8 cellular contexts compared by ENCODE assay signal in the genomic region with DNA sequence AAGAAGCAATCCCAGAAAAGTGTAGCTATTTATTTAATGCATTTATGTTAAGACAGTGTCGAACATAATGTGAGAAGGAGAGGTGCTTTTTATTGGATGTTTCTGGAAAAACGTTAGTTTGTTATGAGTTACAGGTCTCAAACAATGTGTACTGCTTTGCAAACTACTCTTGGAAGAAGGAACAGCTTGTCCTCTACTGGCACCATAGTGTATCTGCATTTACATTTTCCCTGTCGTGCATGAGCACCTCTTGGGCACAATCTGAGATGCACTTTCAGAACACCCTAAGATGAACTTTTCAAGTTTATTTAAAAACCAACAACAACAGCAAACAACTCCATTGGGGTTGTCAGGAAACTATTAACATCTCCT. TPM values are rescaled to one million over a fixed set of nuclear protein-coding genes. Genes with fewer than 3 reads are reported as not detected.
DNase-seq lines count a peak whose midpoint lies in the region; ATAC-seq and TF ChIP-seq lines count a peak whose summit lies in the region.

No MANE protein-coding gene starts in this region.

- no peaks in the 10 kb centered on the region for H3K27me3 ChIP-seq in H9 (ENCODE audit: insufficient read depth, low read length)

- H3K4me3 Mint-ChIP-seq in H9: no peak overlapping the region
- H3K4me3 Mint-ChIP-seq in activated B cell treated with CpG ODN at 0.5 μM for 24 hours: no peak overlapping the region
- H3K4me3 Mint-ChIP-seq in effector memory CD8-positive, alpha-beta T cell: no peak overlapping the region

- H3K79me2 ChIP-seq in H9 (ENCODE audit: insufficient read depth, low read length): no peaks in the 10 kb centered on the region

- no peak overlapping the region for H4K8ac ChIP-seq in H9 (replicated peaks; ENCODE audit: insufficient read length, low read depth, low read length)

- H4K91ac ChIP-seq in H9 (ENCODE audit: insufficient read length, low read depth, low read length): no peak overlapping the region

- CTCF ChIA-PET in activated B cell treated with CpG ODN at 0.5 μM for 24 hours (lab: Charles Lee): interaction anchor here (1.2 to 3.1 kb wide), 3 partner anchors 11 to 108 kb away, joined by 3 to 17 read pairs (median 4); a partner anchor contains a TSS

- no peak overlapping the region for H3K23ac ChIP-seq in H9 (ENCODE audit: insufficient read length, low read depth, low read length)

- no peaks in the 10 kb centered on the region for H3K9me3 ChIP-seq in H9 (ENCODE audit: control insufficient read depth, low read depth, low read length)

- no peak overlapping the region for H3K4ac ChIP-seq in H9 (ENCODE audit: low read depth, low read length)

- H3K23me2 ChIP-seq in H9 (ENCODE audit: insufficient read length, low read depth, low read length, poor library complexity, severe bottlenecking): no peaks in the 10 kb centered on the region

- H2BK5ac ChIP-seq in H9 (ENCODE audit: insufficient read length, low read length): no peak overlapping the region

- no CpG with 5 or more reads among the region's 3 CpGs for WGBS in H9 (ENCODE audit: extremely low coverage, insufficient read length, low lambda C conversion rate)

- no peaks in the 10 kb centered on the region for H3K9me3 Mint-ChIP-seq in H9
- no peaks in the 10 kb centered on the region for H3K9me3 Mint-ChIP-seq in activated B cell treated with CpG ODN at 0.5 μM for 24 hours
- H3K9me3 Mint-ChIP-seq in effector memory CD8-positive, alpha-beta T cell: no peaks in the 10 kb centered on the region

- H3K56ac ChIP-seq in H9 (ENCODE audit: insufficient read length, low read depth, low read length): no peak overlapping the region

- H3K27me3 Mint-ChIP-seq in H9 (ENCODE audit: low read depth) (no peaks in the 10 kb centered on the region), activated B cell treated with CpG ODN at 0.5 μM for 24 hours (no peaks in the 10 kb centered on the region)
- H3K27me3 Mint-ChIP-seq in effector memory CD8-positive, alpha-beta T cell: no peaks in the 10 kb centered on the region

- no peak overlapping the region for H2BK20ac ChIP-seq in H9 (ENCODE audit: low read depth, low read length, poor library complexity, severe bottlenecking)

- H2BK15ac ChIP-seq in H9 (ENCODE audit: low read depth, low read length): no peak overlapping the region

- H3K4me2 ChIP-seq in H9 (ENCODE audit: insufficient read depth, insufficient read length, low read length): no peak overlapping the region

- H3K4me1 ChIP-seq in H9 (ENCODE audit: insufficient read depth, low read length): no peaks in the 10 kb centered on the region

- peak; percentile 40 for ATAC-seq in activated B cell treated with CpG ODN at 0.5 μM for 24 hours (ENCODE audit: low read depth)
- ATAC-seq in GM19395 (IDR thresholded peaks at IDR 0.05; ENCODE audit: unreplicated experiment): no peak
- ATAC-seq in effector memory CD8-positive, alpha-beta T cell (replicated peaks): no peak

- H3K79me1 ChIP-seq in H9 (ENCODE audit: insufficient read depth, low read depth, low read length, poor library complexity, severe bottlenecking): no peaks in the 10 kb centered on the region

- H2AFZ ChIP-seq in H9 (ENCODE audit: low read length): no peak overlapping the region

- H3K9ac ChIP-seq in H9 (ENCODE audit: extremely low read depth, insufficient read length, low read length): no peak overlapping the region

- H3K27ac ChIP-seq in H9 (ENCODE audit: insufficient read length, low read depth, low read length): no peak overlapping the region

- H2AK5ac ChIP-seq in H9 (ENCODE audit: insufficient read length, low read length): no peak overlapping the region

- H3T11ph ChIP-seq in H9 (ENCODE audit: low read length): no peak overlapping the region

- no peak overlapping the region for H2BK12ac ChIP-seq in H9 (ENCODE audit: insufficient read length, low read depth, low read length)

- H3K27ac Mint-ChIP-seq in H9: no peak overlapping the region
- no peak overlapping the region for H3K27ac Mint-ChIP-seq in activated B cell treated with CpG ODN at 0.5 μM for 24 hours
- H3K27ac Mint-ChIP-seq in effector memory CD8-positive, alpha-beta T cell: no peak overlapping the region

- peaks cover 4% of the 10 kb centered on the region in 2 experiments for H3K4me1 Mint-ChIP-seq in H9
- H3K4me1 Mint-ChIP-seq in activated B cell treated with CpG ODN at 0.5 μM for 24 hours: peaks cover 7% of the 10 kb centered on the region
- H3K4me1 Mint-ChIP-seq in effector memory CD8-positive, alpha-beta T cell (ENCODE audit: low read depth in 2 of 2): peaks cover 0 to 1% of the 10 kb centered on the region in 2 donors

- TF ChIP-seq CTCF in AG10803 (conservative IDR thresholded peaks at IDR 0.05; ENCODE audit: low read length): peak; percentile 70
- peak; percentile 32; the same call in 2 of the 3 replicates for TF ChIP-seq CTCF in H9 (conservative IDR thresholded peaks at IDR 0.05)
- no peak for TF ChIP-seq CTCF in activated B cell treated with CpG ODN at 0.5 μM for 24 hours (IDR thresholded peaks at IDR 0.05)

- peak; percentile 54 for DNase-seq in AG10803 (ENCODE audit: low read depth)
- no peak for DNase-seq in H9
- DNase-seq in activated B cell treated with CpG ODN at 0.5 μM for 24 hours: no peak
- DNase-seq in left kidney (ENCODE audit: low read depth, low spot score): peak; percentile 57
- no peak for DNase-seq in effector memory CD8-positive, alpha-beta T cell
- no peak for DNase-seq in NCI-H510A treated with DMSO at 0.1 percent for 48 hours (lab: John Stamatoyannopoulos, UW)
- no peak for DNase-seq in NCI-H1105 (lab: John Stamatoyannopoulos, UW)

- intact Hi-C loops in activated B cell treated with CpG ODN at 0.5 μM for 24 hours (cut with micrococcal nuclease): loop anchor here (1.0 to 2.0 kb wide), 2 partner anchors 109 to 933 kb away; a partner anchor contains a TSS

- H3K18ac ChIP-seq in H9 (ENCODE audit: insufficient read length, low read depth, low read length): no peak overlapping the region

- H3K14ac ChIP-seq in H9 (ENCODE audit: insufficient read depth, low read length): no peak overlapping the region

- POLR2A ChIA-PET in activated B cell treated with CpG ODN at 0.5 μM for 24 hours (lab: Charles Lee): interaction anchor here (1.2 kb wide), 1 partner anchor 23 kb away, joined by 4 read pairs; a partner anchor contains a TSS

- H2BK120ac ChIP-seq in H9 (ENCODE audit: low read depth, low read length, poor library complexity, severe bottlenecking): no peak overlapping the region

- no peak overlapping the region for H4K5ac ChIP-seq in H9 (ENCODE audit: insufficient read length, low read depth, low read length)

- no peak overlapping the region for H3K4me3 ChIP-seq in AG10803 (ENCODE audit: low read length)

- H3K36me3 Mint-ChIP-seq in H9 (ENCODE audit: insufficient read depth in 1 of 3, low read depth in 3 of 3) (peaks cover 15 to 31% (median 30%) of the 10 kb centered on the region in 3 experiments; a peak in 6 of 7 replicates), activated B cell treated with CpG ODN at 0.5 μM for 24 hours (ENCODE audit: low read depth) (peaks cover 39% of the 10 kb centered on the region)
- H3K36me3 Mint-ChIP-seq in effector memory CD8-positive, alpha-beta T cell (ENCODE audit: insufficient read depth): peaks cover 19% of the 10 kb centered on the region

- H4K20me1 ChIP-seq in H9 (ENCODE audit: control insufficient read depth, insufficient read depth, insufficient read length): no peaks in the 10 kb centered on the region

RNA-seq across cellular contexts. Expression of a gene that starts 22.8 kb away (rescaled TPM):
- total RNA-seq in H9 (2021) (27.0 and 28.1 TPM in 2 replicates), activated B cell treated with CpG ODN at 0.5 μM for 24 hours (12.2 and 13.5 TPM in 2 replicates)

RNA-seq across cellular contexts. Expression of a gene that starts 35.5 kb away (rescaled TPM):
- total RNA-seq in H9 (2021) (120 and 122 TPM in 2 replicates), activated B cell treated with CpG ODN at 0.5 μM for 24 hours (0.66 and 0.89 TPM in 2 replicates)

Comparison
In these comparisons a context has a peak if more than half of its experiments do, and no peak if none do; other contexts are left out.
1. DNase-seq: peak in AG10803 (single experiment) and left kidney (single experiment); none in H9 (single experiment), activated B cell treated with CpG ODN at 0.5 μM for 24 hours (single experiment), effector memory CD8-positive, alpha-beta T cell (0 of 3), NCI-H510A treated with DMSO at 0.1 percent for 48 hours (single experiment) and NCI-H1105 (single experiment).
2. RNA of a gene that starts 35.5 kb away (total RNA-seq): 120 to 122 TPM in H9; 0.66 to 0.89 TPM in activated B cell treated with CpG ODN at 0.5 μM for 24 hours; every median in the first group is over 10 times any median in the second.